In genomic region chr16:11851301-11852091, GRCh38 we compare ENCODE assay signal across 8 cellular contexts. TPM values are rescaled to one million over a fixed set of nuclear protein-coding genes. Genes with fewer than 3 reads are reported as not detected.
DNase-seq lines count a peak whose midpoint lies in the region; FAIRE-seq and TF ChIP-seq lines count a peak whose summit lies in the region.

Gene RSL1D1, minus strand, starts transcription at chr16:11851542. Its CDS starts 30 bp downstream, at chr16:11851512.

- in situ Hi-C loops in SK-MEL-5 (cut with HindIII; ENCODE audit: low pct_unique_long_range_greater_than_20kb, low sequenced_read_pairs) = no loop called here

- peaks cover 33% of the 10 kb centered on the region for H3K36me3 Mint-ChIP-seq in HFFc6 (ENCODE audit: low read depth)

- no peak for TF ChIP-seq CTCF in HFFc6 (IDR thresholded peaks at IDR 0.05)

- no peak for FAIRE-seq in frontal cortex (lab: Jason Lieb, UNC)

- peaks cover 33% of the 10 kb centered on the region for H3K4me1 Mint-ChIP-seq in HFFc6 (ENCODE audit: low read depth)

- peak within 1 kb of the TSS; percentile 99 for H3K4me3 Mint-ChIP-seq in HFFc6

- 0 out of 2 replicates have a peak, but pooled peaks cover 4% of the 10 kb centered on the region for H3K9me3 Mint-ChIP-seq in HFFc6

- peak within 1 kb of the TSS; percentile 77 for H3K27ac ChIP-seq in substantia nigra (ENCODE audit: low read depth, low read length, poor library complexity, severe bottlenecking)

- DNase-seq in GM04504 (ENCODE audit: low read depth) = peak; percentile 87
- peak; percentile 88 for DNase-seq in HFFc6
- DNase-seq in NAMALWA (ENCODE audit: low spot score) = peak; percentile 96
- peak; percentile 90 for DNase-seq in SK-MEL-5 (ENCODE audit: low read depth, low spot score)
- peak; percentile 92 for DNase-seq in activated naive CD4-positive, alpha-beta T cell treated with Interleukin-2 at 50 U/mL for 16 hours
- DNase-seq in frontal cortex (ENCODE audit: low spot score in 2 of 2) = peak; percentile 89 to 97
- peak; percentile 71 for DNase-seq in non-pigmented ciliary epithelial cell (ENCODE audit: low read depth)
- peak; percentile 46 to 93 (median 84) for DNase-seq in substantia nigra (lab: John Stamatoyannopoulos, UW)

- H3K27ac Mint-ChIP-seq in HFFc6 = peak within 1 kb of the TSS; percentile 90

- H3K27me3 Mint-ChIP-seq in HFFc6 (ENCODE audit: insufficient read depth) = peaks cover 1% of the 10 kb centered on the region; the same call in 1 of the 2 replicates

RNA-seq across cellular contexts. Expression of gene RSL1D1, which starts in this region (rescaled TPM):
- total RNA-seq in HFFc6 (2021; fragmentation: NEBNext Ultra II Directional; extraction: Animal tissue kit (Norgen Biotek cat#: 25700)) = 100 to 1,000 TPM; 151 to 193 (median 168) TPM
- 386 and 432 TPM in 2 replicates for total RNA-seq in SK-MEL-5 (2014; rRNA removed; shearing (Covaris generic))
- 174 and 218 TPM in 2 replicates for polyA plus RNA-seq in SK-MEL-5 (2015; cell fraction: cytosol; rRNA removed)
- 81.7 and 103 TPM in 2 replicates for polyA plus RNA-seq in SK-MEL-5 (2015; cell fraction: nucleus; rRNA removed)
- 62.4 TPM for total RNA-seq in frontal cortex

Comparison
In these comparisons a context has a peak if more than half of its experiments do, and no peak if none do; other contexts are left out.
1. Peak in every context shown above with its lines: DNase-seq and H3K27ac ChIP-seq.